ENCODE assay signal across 18 cellular contexts in genomic region chr15:89315375-89315929, GRCh38. TPM values are rescaled to one million over a fixed set of nuclear protein-coding genes. Genes with fewer than 3 reads are reported as not detected.
DNase-seq lines count a peak whose midpoint lies in the region; ATAC-seq and TF ChIP-seq lines count a peak whose summit lies in the region.
"Had no signal": no experiment of that assay in that cellular context is flagged by ENCODE, and none has a peak within 500 bp of the region (broad histone marks: within the 10 kb centered on the region; RNA-seq: fewer than 3 reads in every experiment).

No MANE protein-coding gene starts in this region.

- CTCF ChIA-PET in Calu3 (lab: Charles Lee), result no interaction called here

- 69 to 72% methylated on average over 2 of the region's 2 CpGs for WGBS in lower leg skin, 2 donors

- intact Hi-C loops in Calu3 (cut with micrococcal nuclease; ENCODE audit: unreplicated experiment), result no loop called here
- intact Hi-C loops in lower leg skin (cut with DNase I; ENCODE audit: low total_unique reads), result no loop called here

- no peak for DNase-seq in T-helper 1 cell
- DNase-seq in Calu3, result no peak
- no peak for DNase-seq in mesothelial cell of epicardium (ENCODE audit: low spot score in 2 of 2, unreplicated experiment in 2 of 2)
- no peak for DNase-seq in 8988T
- no peak for DNase-seq in lower leg skin (ENCODE audit: low spot score in 2 of 2)
- DNase-seq: effector CD4-positive, alpha-beta T cell; H9; kidney; mesendoderm; NCI-H1436 treated with DMSO at 0.1 percent for 48 hours; NCI-H82; Peyer's patch; retina; SK-N-SH had no signal

- no peaks in the 10 kb centered on the region for H3K9me3 Mint-ChIP-seq in T-helper 1 cell treated with Interleukin-12 subunit alpha and Interleukin-12 subunit beta and Interleukin-4 antibody, amounts not matched to agents 30 μg/mL and 1 μg/mL, for 36 hours
- H3K9me3 Mint-ChIP-seq in Calu3 (ENCODE audit: low read depth, unreplicated experiment) (no peaks in the 10 kb centered on the region), mesothelial cell of epicardium (no peaks in the 10 kb centered on the region)
- H3K9me3 Mint-ChIP-seq in activated naive CD8-positive, alpha-beta T cell (ENCODE audit: low read depth), result no peaks in the 10 kb centered on the region
- H3K9me3 Mint-ChIP-seq: CD14-positive monocyte, H9 had no signal

- peaks cover 25% of the 10 kb centered on the region for H3K4me1 Mint-ChIP-seq in T-helper 1 cell treated with Interleukin-12 subunit alpha and Interleukin-12 subunit beta and Interleukin-4 antibody, amounts not matched to agents 30 μg/mL and 1 μg/mL, for 36 hours (ENCODE audit: low read depth)
- H3K4me1 Mint-ChIP-seq in Calu3 (ENCODE audit: low read depth, unreplicated experiment) (peaks cover 9% of the 10 kb centered on the region), mesothelial cell of epicardium (peaks cover under 1% of the 10 kb centered on the region)
- peaks cover 22% of the 10 kb centered on the region for H3K4me1 Mint-ChIP-seq in activated naive CD8-positive, alpha-beta T cell (ENCODE audit: low read depth)
- H3K4me1 Mint-ChIP-seq: H9 had no signal

- TF ChIP-seq POLR2A in lower leg skin (IDR thresholded peaks at IDR 0.05), result no peak

- TF ChIP-seq CTCF in Calu3 (IDR thresholded peaks at IDR 0.05; ENCODE audit: unreplicated experiment) (no peak), mesothelial cell of epicardium (IDR thresholded peaks at IDR 0.05; ENCODE audit: unreplicated experiment) (no peak), lower leg skin (IDR thresholded peaks at IDR 0.05) (no peak)

- peaks cover 58% of the 10 kb centered on the region for H3K36me3 Mint-ChIP-seq in T-helper 1 cell treated with Interleukin-12 subunit alpha and Interleukin-12 subunit beta and Interleukin-4 antibody, amounts not matched to agents 30 μg/mL and 1 μg/mL, for 36 hours (ENCODE audit: low read depth)
- H3K36me3 Mint-ChIP-seq in Calu3 (ENCODE audit: insufficient read depth, unreplicated experiment) (peaks cover 88% of the 10 kb centered on the region), mesothelial cell of epicardium (peaks cover 37% of the 10 kb centered on the region)
- peaks cover 4% of the 10 kb centered on the region for H3K36me3 Mint-ChIP-seq in activated naive CD8-positive, alpha-beta T cell

- no peaks in the 10 kb centered on the region for H3K27me3 Mint-ChIP-seq in T-helper 1 cell treated with Interleukin-12 subunit alpha and Interleukin-12 subunit beta and Interleukin-4 antibody, amounts not matched to agents 30 μg/mL and 1 μg/mL, for 36 hours (ENCODE audit: low read depth)
- H3K27me3 Mint-ChIP-seq in Calu3 (ENCODE audit: unreplicated experiment) (no peaks in the 10 kb centered on the region), mesothelial cell of epicardium (ENCODE audit: low read depth) (no peaks in the 10 kb centered on the region)
- H3K27me3 Mint-ChIP-seq in activated naive CD8-positive, alpha-beta T cell, result no peaks in the 10 kb centered on the region

- H3K27ac Mint-ChIP-seq in T-helper 1 cell treated with Interleukin-12 subunit alpha and Interleukin-12 subunit beta and Interleukin-4 antibody, amounts not matched to agents 30 μg/mL and 1 μg/mL, for 36 hours, result peak overlapping the region; percentile 46
- H3K27ac Mint-ChIP-seq in Calu3 (ENCODE audit: unreplicated experiment) (peak overlapping the region; percentile 56), mesothelial cell of epicardium (peak overlapping the region; percentile 5)
- peak overlapping the region; percentile 76 for H3K27ac Mint-ChIP-seq in activated naive CD8-positive, alpha-beta T cell

- ATAC-seq in HG03460 (IDR thresholded peaks at IDR 0.05; ENCODE audit: unreplicated experiment), result no peak

- H3K4me3 ChIP-seq in lower leg skin (ENCODE audit: low read depth, poor library complexity, severe bottlenecking), result no peak overlapping the region
- H3K4me3 ChIP-seq: Peyer's patch had no signal

- no TSS peak for BruUV-seq in Calu3 (replicated peaks; lab: Mats Ljungman, UMichigan)

- H3K4me3 Mint-ChIP-seq in T-helper 1 cell treated with Interleukin-12 subunit alpha and Interleukin-12 subunit beta and Interleukin-4 antibody, amounts not matched to agents 30 μg/mL and 1 μg/mL, for 36 hours, result no peak overlapping the region
- H3K4me3 Mint-ChIP-seq in Calu3 (ENCODE audit: low read depth, unreplicated experiment) (no peak overlapping the region), mesothelial cell of epicardium (no peak overlapping the region)
- no peak overlapping the region for H3K4me3 Mint-ChIP-seq in activated naive CD8-positive, alpha-beta T cell
- H3K4me3 Mint-ChIP-seq: CD14-positive monocyte, H9 had no signal

RNA-seq across cellular contexts. Expression of gene POLG, which starts 19.2 kb away (rescaled TPM):
- 83.6 and 92.3 TPM in 2 replicates for total RNA-seq in Calu3 (2022)
- total RNA-seq in mesothelial cell of epicardium, result 62.6 to 71.6 TPM (median 68.2 TPM) in 3 replicates
- total RNA-seq in lower leg skin, result 100 to 1,000 TPM in 1 of 4 donors, 10 to 100 TPM in 3; 61.1 to 110 (median 82.6) TPM

Comparison
In these comparisons a context has a peak if more than half of its experiments do, and no peak if none do; other contexts are left out.
1. H3K27ac Mint-ChIP-seq: peak in every context shown above with its lines; median percentile 76 in activated naive CD8-positive, alpha-beta T cell; 56 in Calu3; 46 in T-helper 1 cell treated with Interleukin-12 subunit alpha and Interleukin-12 subunit beta and Interleukin-4 antibody, amounts not matched to agents 30 μg/mL and 1 μg/mL, for 36 hours; 5 in mesothelial cell of epicardium.